ENCODE assay signal across 13 cellular contexts in genomic region chr1:172837816-172838680, GRCh38.
A peak's percentile ranks its signal among the peaks of the same experiment; 100 is the strongest.
DNase-seq lines count a peak whose midpoint lies in the region; ATAC-seq, FAIRE-seq and TF ChIP-seq lines count a peak whose summit lies in the region.
"Had no signal": no experiment of that assay in that cellular context is flagged by ENCODE, and none has a peak within 500 bp of the region (broad histone marks: within the 10 kb centered on the region; RNA-seq: fewer than 3 reads in every experiment).

No MANE protein-coding gene starts in this region.

- no peak overlapping the region for H3K9ac ChIP-seq in PC-3 (ENCODE audit: low read length)

- no peak overlapping the region for H2AFZ ChIP-seq in PC-3 (ENCODE audit: low read length)

- peaks cover 40% of the 10 kb centered on the region for H3K4me1 Mint-ChIP-seq in activated T-cell treated with anti-CD3 and anti-CD28 coated beads, Interleukin-2, amount 50 U/mL, for 72 hours (ENCODE audit: low read depth)
- peaks cover 9% of the 10 kb centered on the region for H3K4me1 Mint-ChIP-seq in central memory CD8-positive, alpha-beta T cell
- peaks cover 14% of the 10 kb centered on the region for H3K4me1 Mint-ChIP-seq in stimulated activated effector memory CD8-positive, alpha-beta T cell treated with anti-CD3 and anti-CD28 coated beads, Interleukin-12 subunit alpha, Interleukin-12 subunit beta, amount 100 ng/mL, for 72 hours

- H3K4me3 Mint-ChIP-seq in activated T-cell treated with anti-CD3 and anti-CD28 coated beads, Interleukin-2, amount 50 U/mL, for 72 hours = peak overlapping the region in 1 of 2 donors; percentile 57
- no peak overlapping the region for H3K4me3 Mint-ChIP-seq in central memory CD8-positive, alpha-beta T cell
- H3K4me3 Mint-ChIP-seq in stimulated activated effector memory CD8-positive, alpha-beta T cell treated with anti-CD3 and anti-CD28 coated beads, Interleukin-12 subunit alpha, Interleukin-12 subunit beta, amount 100 ng/mL, for 72 hours = no peak overlapping the region

- peak; percentile 40 to 43 for DNase-seq in activated T-cell treated with anti-CD3 and anti-CD28 coated beads, Interleukin-2, amount 50 U/mL, for 72 hours
- DNase-seq in activated T-cell treated with anti-CD3 and anti-CD28 coated beads, Interleukin-2, amount 50 U/mL, for 48 hours = no peak
- DNase-seq in PC-3 = peak; percentile 100
- peak in 1 of 2 donors; percentile 19 for DNase-seq in central memory CD8-positive, alpha-beta T cell (ENCODE audit: low spot score in 2 of 2)
- no peak for DNase-seq in stimulated activated effector memory CD8-positive, alpha-beta T cell treated with anti-CD3 and anti-CD28 coated beads, Interleukin-12 subunit alpha, Interleukin-12 subunit beta, amount 100 ng/mL, for 72 hours (ENCODE audit: low spot score in 2 of 2)
- no peak for DNase-seq in COLO668 (lab: John Stamatoyannopoulos, UW; ENCODE audit: unreplicated experiment)
- DNase-seq in NCI-H1436 (lab: John Stamatoyannopoulos, UW) = no peak
- DNase-seq in RCC 7860 (ENCODE audit: low spot score) = no peak
- DNase-seq: left lung, NCI-H1417 treated with DMSO at 0.1 percent for 48 hours, tibial artery had no signal

- BruUV-seq in PC-3 (replicated peaks; lab: Mats Ljungman, UMichigan) = no TSS peak

- H3K27ac Mint-ChIP-seq in activated T-cell treated with anti-CD3 and anti-CD28 coated beads, Interleukin-2, amount 50 U/mL, for 72 hours = peak overlapping the region; percentile 30
- H3K27ac Mint-ChIP-seq in central memory CD8-positive, alpha-beta T cell (ENCODE audit: low read depth) = no peak overlapping the region
- peak overlapping the region; percentile 24 for H3K27ac Mint-ChIP-seq in stimulated activated effector memory CD8-positive, alpha-beta T cell treated with anti-CD3 and anti-CD28 coated beads, Interleukin-12 subunit alpha, Interleukin-12 subunit beta, amount 100 ng/mL, for 72 hours

- no peaks in the 10 kb centered on the region for H3K9me2 ChIP-seq in PC-3 (replicated peaks; ENCODE audit: low read length)

- CTCF ChIA-PET in PC-3 (lab: Charles Lee) = no interaction called here

- no peak for FAIRE-seq in RCC 7860 (lab: Jason Lieb, UNC)

- peak; percentile 99 for ATAC-seq in activated T-cell treated with anti-CD3 and anti-CD28 coated beads, Interleukin-2, amount 50 U/mL, for 72 hours (replicated peaks in 1 of 2)
- ATAC-seq in PC-3 = peak; percentile 99
- ATAC-seq in central memory CD8-positive, alpha-beta T cell (replicated peaks; ENCODE audit: extremely low read depth, poor library complexity, severe bottlenecking) = peak; percentile 100
- peak; percentile 99 for ATAC-seq in stimulated activated effector memory CD8-positive, alpha-beta T cell treated with anti-CD3 and anti-CD28 coated beads, Interleukin-12 subunit alpha, Interleukin-12 subunit beta, amount 100 ng/mL, for 72 hours
- ATAC-seq: left lung had no signal

- H3K36me3 Mint-ChIP-seq in activated T-cell treated with anti-CD3 and anti-CD28 coated beads, Interleukin-2, amount 50 U/mL, for 72 hours (ENCODE audit: insufficient read depth in 2 of 2) = no peaks in the 10 kb centered on the region
- H3K36me3 Mint-ChIP-seq in central memory CD8-positive, alpha-beta T cell (ENCODE audit: insufficient read depth) = peaks cover 2% of the 10 kb centered on the region
- H3K36me3 Mint-ChIP-seq in stimulated activated effector memory CD8-positive, alpha-beta T cell treated with anti-CD3 and anti-CD28 coated beads, Interleukin-12 subunit alpha, Interleukin-12 subunit beta, amount 100 ng/mL, for 72 hours = no peaks in the 10 kb centered on the region

- H3K79me2 ChIP-seq in PC-3 (ENCODE audit: low read length) = no peaks in the 10 kb centered on the region

- no peaks in the 10 kb centered on the region for H4K20me1 ChIP-seq in PC-3 (ENCODE audit: low read length)

- no peak for TF ChIP-seq CTCF in PC-3 (conservative IDR thresholded peaks at IDR 0.05; ENCODE audit: low read depth, low read length)

- H3K9me3 Mint-ChIP-seq in activated T-cell treated with anti-CD3 and anti-CD28 coated beads, Interleukin-2, amount 50 U/mL, for 72 hours = no peaks in the 10 kb centered on the region
- H3K9me3 Mint-ChIP-seq in central memory CD8-positive, alpha-beta T cell = no peaks in the 10 kb centered on the region
- H3K9me3 Mint-ChIP-seq in stimulated activated effector memory CD8-positive, alpha-beta T cell treated with anti-CD3 and anti-CD28 coated beads, Interleukin-12 subunit alpha, Interleukin-12 subunit beta, amount 100 ng/mL, for 72 hours = no peaks in the 10 kb centered on the region

- H3F3A ChIP-seq in PC-3 (ENCODE audit: low read length, unreplicated experiment) = peaks cover 10% of the 10 kb centered on the region

- H3K27ac ChIP-seq in PC-3 (ENCODE audit: low read length) = peak overlapping the region; percentile 59
- H3K27ac ChIP-seq: HL-60, left lung, tibial artery, VCaP had no signal

- H3K9me3 ChIP-seq in PC-3 (ENCODE audit: low read length) = no peaks in the 10 kb centered on the region
- H3K9me3 ChIP-seq: left lung, tibial artery had no signal

- intact Hi-C loops in PC-3 (cut with micrococcal nuclease) = no loop called here

- peaks cover 69% of the 10 kb centered on the region for H3K27me3 Mint-ChIP-seq in activated T-cell treated with anti-CD3 and anti-CD28 coated beads, Interleukin-2, amount 50 U/mL, for 72 hours (ENCODE audit: low read depth)
- H3K27me3 Mint-ChIP-seq in central memory CD8-positive, alpha-beta T cell = no peaks in the 10 kb centered on the region

- POLR2A ChIA-PET in PC-3 (lab: Charles Lee; ENCODE audit: unreplicated experiment) = no interaction called here

- H3K36me3 ChIP-seq in PC-3 (ENCODE audit: low read depth, low read length) = no peaks in the 10 kb centered on the region
- H3K36me3 ChIP-seq: left lung, tibial artery had no signal

- H3K27me3 ChIP-seq in PC-3 (ENCODE audit: low read length) = no peaks in the 10 kb centered on the region
- H3K27me3 ChIP-seq: left lung, tibial artery had no signal

- no peak overlapping the region; the same call in 1 of the 2 replicates for H3K4me3 ChIP-seq in PC-3 (ENCODE audit: low read length)
- H3K4me3 ChIP-seq: left lung, tibial artery had no signal

- peak overlapping the region; percentile 59 for H3K4me2 ChIP-seq in PC-3 (ENCODE audit: low read length)

- H3K4me1 ChIP-seq in PC-3 (ENCODE audit: insufficient read depth, low read length) = peaks cover 21% of the 10 kb centered on the region
- H3K4me1 ChIP-seq: left lung, tibial artery had no signal

Comparison
In these comparisons a context has a peak if more than half of its experiments do, and no peak if none do; other contexts are left out.
1. DNase-seq: peak in activated T-cell treated with anti-CD3 and anti-CD28 coated beads, Interleukin-2, amount 50 U/mL, for 72 hours (2 of 2) and PC-3 (single experiment); none in activated T-cell treated with anti-CD3 and anti-CD28 coated beads, Interleukin-2, amount 50 U/mL, for 48 hours (0 of 2), stimulated activated effector memory CD8-positive, alpha-beta T cell treated with anti-CD3 and anti-CD28 coated beads, Interleukin-12 subunit alpha, Interleukin-12 subunit beta, amount 100 ng/mL, for 72 hours (0 of 2), COLO668 (single experiment), NCI-H1436 (single experiment) and RCC 7860 (single experiment).
2. Peak in every context shown above with its lines, with median percentiles within 50 percentile points of each other: ATAC-seq.